ENCODE assay signal across 10 cellular contexts in genomic region chr7:2037301-2037804, GRCh38.
A peak's percentile ranks its signal among the peaks of the same experiment; 100 is the strongest.
DNase-seq lines count a peak whose midpoint lies in the region; ATAC-seq, FAIRE-seq and TF ChIP-seq lines count a peak whose summit lies in the region.
"Had no signal": no experiment of that assay in that cellular context is flagged by ENCODE, and none has a peak within 500 bp of the region (broad histone marks: within the 10 kb centered on the region; RNA-seq: fewer than 3 reads in every experiment).

No MANE protein-coding gene starts in this region.

- H3K9me3 ChIP-seq in breast epithelium = no peaks in the 10 kb centered on the region
- H3K9me3 ChIP-seq in GM12878 (replicated peaks; ENCODE audit: control insufficient read depth, insufficient read depth, low read length) = no peaks in the 10 kb centered on the region
- H3K9me3 ChIP-seq in mononuclear cell (ENCODE audit: low read depth, low read length) = no peaks in the 10 kb centered on the region
- H3K9me3 ChIP-seq: pancreas had no signal

- POLR2A ChIA-PET in MCF 10A (lab: Yijun Ruan, JAX) = no interaction called here
- POLR2A ChIA-PET in GM12878 (lab: Charles Lee) = no interaction called here

- no peak for FAIRE-seq in GM12878 (lab: Jason Lieb, UNC)
- FAIRE-seq: pancreas had no signal

- H3K4me3 Mint-ChIP-seq in MCF 10A (ENCODE audit: unreplicated experiment) = no peak overlapping the region
- H3K4me3 Mint-ChIP-seq: endodermal cell had no signal

- H3K27ac ChIP-seq in breast epithelium = peak overlapping the region; percentile 15 to 29
- H3K27ac ChIP-seq in GM12878 (ENCODE audit: control insufficient read depth, insufficient read depth) = no peak overlapping the region
- no peak overlapping the region for H3K27ac ChIP-seq in urinary bladder (ENCODE audit: low read depth)
- H3K27ac ChIP-seq: pancreas had no signal

- H4K20me1 ChIP-seq in GM12878 (ENCODE audit: control insufficient read depth, insufficient read depth) = peaks cover 3% of the 10 kb centered on the region; the same call in 1 of the 2 replicates

- no peaks in the 10 kb centered on the region for H3K9me3 Mint-ChIP-seq in MCF 10A (ENCODE audit: unreplicated experiment)

- no TSS peak for BruUV-seq in MCF 10A (replicated peaks; lab: Mats Ljungman, UMichigan)
- no TSS peak for BruUV-seq in GM12878 (replicated peaks; lab: Mats Ljungman, UMichigan)

- H3K4me1 Mint-ChIP-seq in MCF 10A (ENCODE audit: insufficient read depth, unreplicated experiment) = no peaks in the 10 kb centered on the region

- TF ChIP-seq CTCF in breast epithelium (IDR thresholded peaks at IDR 0.05) (no peak), MCF 10A (IDR thresholded peaks at IDR 0.05; ENCODE audit: unreplicated experiment) (no peak), GM12878 (IDR thresholded peaks at IDR 0.05 in 2 of 3, conservative IDR thresholded peaks at IDR 0.05 in 1 of 3; ENCODE audit: control insufficient read depth in 2 of 3, extremely low read depth in 1 of 3, insufficient read depth in 1 of 3, low read depth in 3 of 3, low read length in 3 of 3) (no peak)

- peak overlapping the region; percentile 30 to 54 (median 32) for H3K4me3 ChIP-seq in breast epithelium
- H3K4me3 ChIP-seq in GM12878 = no peak overlapping the region; the same call in 1 of the 2 replicates
- H3K4me3 ChIP-seq in mononuclear cell (ENCODE audit: low read length) = peak overlapping the region; percentile 32
- peak overlapping the region; percentile 15 for H3K4me3 ChIP-seq in urinary bladder (ENCODE audit: low read depth, low read length)

- H3K27ac Mint-ChIP-seq in MCF 10A (ENCODE audit: low read depth, unreplicated experiment) = no peak overlapping the region
- H3K27ac Mint-ChIP-seq: endodermal cell had no signal

- H3K27me3 ChIP-seq in breast epithelium (no peaks in the 10 kb centered on the region), GM12878 (replicated peaks in 1 of 2; ENCODE audit: control insufficient read depth in 2 of 2, insufficient read depth in 2 of 2, low read length in 1 of 2) (no peaks in the 10 kb centered on the region), mononuclear cell (ENCODE audit: insufficient read depth, low read length) (no peaks in the 10 kb centered on the region)
- H3K27me3 ChIP-seq: pancreas had no signal

- SMC1A ChIA-PET in GM12878 (lab: Charles Lee; ENCODE audit: uncharacterized antibody, unreplicated experiment) = interaction anchor here (1.3 to 1.4 kb wide), 2 partner anchors 19 to 172 kb away, joined by 3 read pairs; no protein-coding TSS in a partner anchor

- intact Hi-C loops in breast epithelium (cut with DNase I; ENCODE audit: low total_unique reads) = no loop called here
- intact Hi-C loops in MCF 10A (cut with micrococcal nuclease) = no loop called here
- intact Hi-C loops in GM12878 (cut with micrococcal nuclease; ENCODE audit: unreplicated experiment) = no loop called here

- 93% methylated on average over 17 of the region's 17 CpGs for WGBS in GM12878 (ENCODE audit: insufficient coverage, insufficient replicate concordance, low lambda C conversion rate, missing lambda C conversion rate)
- 38% methylated on average over 17 of the region's 17 CpGs for WGBS in urinary bladder

- H3K4me1 ChIP-seq in breast epithelium (no peaks in the 10 kb centered on the region), GM12878 (ENCODE audit: control insufficient read depth, insufficient read depth, low read length) (peaks cover 18% of the 10 kb centered on the region), mononuclear cell (ENCODE audit: insufficient read depth, low read length) (peaks cover 45% of the 10 kb centered on the region), urinary bladder (ENCODE audit: insufficient read depth) (no peaks in the 10 kb centered on the region)
- H3K4me1 ChIP-seq: pancreas had no signal

- H3K79me2 ChIP-seq in GM12878 (ENCODE audit: control insufficient read depth, insufficient read depth, low read length) = no peaks in the 10 kb centered on the region

- H2AFZ ChIP-seq in GM12878 (ENCODE audit: control insufficient read depth, low read depth, low read length) = no peak overlapping the region

- no peak for TF ChIP-seq RAD21 in GM12878 (IDR thresholded peaks at IDR 0.05; ENCODE audit: insufficient read depth, low read depth, low read length)

- H3K9ac ChIP-seq in GM12878 (ENCODE audit: control insufficient read depth, insufficient read depth, low read length) = no peak overlapping the region

- no peaks in the 10 kb centered on the region for H3K27me3 Mint-ChIP-seq in MCF 10A (ENCODE audit: insufficient read depth, unreplicated experiment)

- in situ Hi-C loops in GM12878 (cut with MboI) = no loop called here

- H3K36me3 ChIP-seq in breast epithelium (no peaks in the 10 kb centered on the region), GM12878 (ENCODE audit: control insufficient read depth in 2 of 2, insufficient read depth in 2 of 2, low read length in 1 of 2) (no peaks in the 10 kb centered on the region; a peak in 1 of 4 replicates), urinary bladder (ENCODE audit: insufficient read depth) (no peaks in the 10 kb centered on the region)
- H3K36me3 ChIP-seq: pancreas had no signal

- peak; percentile 31; the same call in 2 of the 3 replicates for ATAC-seq in GM12878
- ATAC-seq in HG02678 (IDR thresholded peaks at IDR 0.05; ENCODE audit: unreplicated experiment) = no peak
- no peak for ATAC-seq in HG02588 (IDR thresholded peaks at IDR 0.05; ENCODE audit: unreplicated experiment)
- no peak for ATAC-seq in GM21381 (IDR thresholded peaks at IDR 0.05; ENCODE audit: unreplicated experiment)

- DNase-seq in breast epithelium (ENCODE audit: low spot score in 2 of 2) (no peak), MCF 10A (ENCODE audit: unreplicated experiment) (no peak), GM12878 (ENCODE audit: low read depth, low spot score) (no peak)
- DNase-seq: endodermal cell had no signal

- no peak for TF ChIP-seq POLR2A in breast epithelium (IDR thresholded peaks at IDR 0.05)
- no peak for TF ChIP-seq POLR2A in GM12878 (IDR thresholded peaks at IDR 0.05; ENCODE audit: low read depth, low read length)

- TF ChIP-seq EP300 in GM12878 (IDR thresholded peaks at IDR 0.05; ENCODE audit: borderline replicate concordance in 1 of 2, control insufficient read depth in 1 of 2, low read depth in 2 of 2, low read length in 2 of 2) = no peak

- RAD21 ChIA-PET in GM12878 (lab: Charles Lee; ENCODE audit: unreplicated experiment) = interaction anchor here (1.4 to 3.1 kb wide), 2 partner anchors 19 to 158 kb away, joined by 6 to 8 read pairs; no protein-coding TSS in a partner anchor

- H3K36me3 Mint-ChIP-seq in MCF 10A (ENCODE audit: insufficient read depth, unreplicated experiment) = peaks cover 11% of the 10 kb centered on the region

- CTCF ChIA-PET in MCF 10A (lab: Yijun Ruan, JAX) (no interaction called here), GM12878 (lab: Yijun Ruan, JAX) (interaction anchor here (1.0 to 1.4 kb wide), 2 partner anchors 120 to 172 kb away, joined by 3 to 4 read pairs; no protein-coding TSS in a partner anchor)

- H3K4me2 ChIP-seq in GM12878 (ENCODE audit: control insufficient read depth, insufficient read depth) = peak overlapping the region; percentile 71

TF ChIP-seq in GM12878, 131 proteins besides CTCF, POLR2A, EP300 and RAD21:
- TF ChIP-seq TCF7 (IDR thresholded peaks at IDR 0.05; ENCODE audit: borderline replicate concordance) (no peak), MLLT1 (IDR thresholded peaks at IDR 0.05) (no peak), NR2C1 (IDR thresholded peaks at IDR 0.05) (no peak), TAF1 (IDR thresholded peaks at IDR 0.05; ENCODE audit: borderline replicate concordance, low read depth, low read length) (no peak), PAX5 (IDR thresholded peaks at IDR 0.05; ENCODE audit: borderline replicate concordance, low read depth, low read length) (no peak), MYB (IDR thresholded peaks at IDR 0.05; ENCODE audit: borderline replicate concordance, low read depth, low read length) (no peak), LARP7 (IDR thresholded peaks at IDR 0.05) (no peak), NR2C2 (IDR thresholded peaks at IDR 0.05; ENCODE audit: borderline replicate concordance, control insufficient read depth, insufficient read length, low read depth) (no peak), JUNB (IDR thresholded peaks at IDR 0.05) (no peak), CHD1 (IDR thresholded peaks at IDR 0.05; ENCODE audit: low read depth, low read length) (no peak)
TF ChIP-seq in GM12878: peak in this region for 0.

Comparison
In these comparisons a context has a peak if more than half of its experiments do, and no peak if none do; other contexts are left out.
1. H3K27ac ChIP-seq: peak in breast epithelium (2 of 2); none in GM12878 (single experiment) and urinary bladder (single experiment).